Comparison of ENCODE assay signal across 23 cellular contexts in the genomic region with DNA sequence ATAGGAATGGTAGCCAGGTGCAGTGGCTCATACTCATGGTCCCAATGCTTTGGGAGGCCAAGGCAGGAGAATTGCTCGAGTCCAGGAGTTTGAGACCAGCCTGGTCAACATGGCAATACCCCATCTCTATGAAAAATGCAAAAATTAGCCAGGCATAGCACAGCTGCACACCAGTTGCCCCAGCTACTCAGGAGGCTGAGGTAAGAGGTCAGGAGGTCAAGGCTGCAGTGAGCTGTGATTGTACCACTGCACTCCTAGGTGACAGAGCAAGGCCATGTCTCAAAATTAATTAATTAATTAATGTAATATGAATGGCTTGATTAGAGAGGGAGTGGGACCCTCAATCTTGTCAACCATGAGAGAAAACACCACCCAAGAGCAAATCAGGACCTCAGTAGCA.
"Had no signal": no experiment of that assay in that cellular context is flagged by ENCODE, and none has a peak within 500 bp of the region (broad histone marks: within the 10 kb centered on the region; RNA-seq: fewer than 3 reads in every experiment).

No MANE protein-coding gene starts in this region.

- H3K4me2 ChIP-seq: neural progenitor cell had no signal

- FAIRE-seq: urothelium cell line had no signal

- ATAC-seq: activated CD4-positive, alpha-beta T cell treated with anti-CD3 and anti-CD28 coated beads for 36 hours; foreskin keratinocyte; heart right ventricle; left lobe of liver; lower lobe of right lung; natural killer cell had no signal

- H3K4me1 ChIP-seq: esophagus muscularis mucosa, foreskin keratinocyte, heart right ventricle, lower lobe of right lung, neural progenitor cell, parathyroid adenoma, right atrium auricular region had no signal

- H3K9ac ChIP-seq: neural progenitor cell, parathyroid adenoma had no signal

- H3K9me3 ChIP-seq: right atrium auricular region, thoracic aorta had no signal

- H2AFZ ChIP-seq: neural progenitor cell, parathyroid adenoma had no signal

- H3K79me2 ChIP-seq: parathyroid adenoma had no signal

- H3K27ac ChIP-seq: esophagus muscularis mucosa, foreskin keratinocyte, heart right ventricle, lower lobe of right lung, neural progenitor cell, parathyroid adenoma, right atrium auricular region, spleen, thoracic aorta had no signal

- H3K27me3 ChIP-seq: esophagus muscularis mucosa, foreskin keratinocyte, heart right ventricle, neural progenitor cell, right atrium auricular region, spleen had no signal

- H3K36me3 ChIP-seq: esophagus muscularis mucosa, heart right ventricle, lower lobe of right lung, neural progenitor cell, right atrium auricular region, spleen, thoracic aorta had no signal

- H3K4me3 ChIP-seq: esophagus muscularis mucosa, heart right ventricle, lower lobe of right lung, neural progenitor cell, right atrium auricular region, spleen, thoracic aorta had no signal

- DNase-seq: activated CD4-positive, alpha-beta T cell treated with anti-CD3 and anti-CD28 coated beads for 36 hours; activated CD4-positive, alpha-beta T cell treated with anti-CD3 and anti-CD28 coated beads, Interleukin-2, amount 50 U/mL, for 4 hours; activated CD4-positive, CD25-positive, alpha-beta regulatory T cell; activated CD8-positive, alpha-beta memory T cell treated with anti-CD3 and anti-CD28 coated beads for 24 hours; activated effector memory CD4-positive, alpha-beta T cell treated with Interleukin-2 at 50 U/mL for 16 hours; activated naive CD4-positive, alpha-beta T cell treated with Interleukin-2 at 50 U/mL for 16 hours; anterior cingulate cortex; foreskin keratinocyte; heart right ventricle; lower lobe of right lung; mesenchymal stem cell; natural killer cell; occipital lobe; spleen; stimulated activated naive CD4-positive, alpha-beta T cell treated with Interleukin-2 at 50 U/mL for 16 hours; trophoblast cell had no signal
